ENCODE assay signal across 14 cellular contexts in genomic region chr1:42886046-42886739, GRCh38. TPM values are rescaled to one million over a fixed set of nuclear protein-coding genes. Genes with fewer than 3 reads are reported as not detected.
DNase-seq lines count a peak whose midpoint lies in the region; ATAC-seq and TF ChIP-seq lines count a peak whose summit lies in the region.
"Had no signal": no experiment of that assay in that cellular context is flagged by ENCODE, and none has a peak within 500 bp of the region (broad histone marks: within the 10 kb centered on the region; RNA-seq: fewer than 3 reads in every experiment).

No MANE protein-coding gene starts in this region.

- CTCF ChIA-PET in Caco-2 (lab: Charles Lee): no interaction called here
- CTCF ChIA-PET in PC-3 (lab: Charles Lee): no interaction called here

- no peak overlapping the region for H4K91ac ChIP-seq in neuronal stem cell (ENCODE audit: low read depth, low read length, poor library complexity)

- no peak overlapping the region for H4K8ac ChIP-seq in neuronal stem cell (ENCODE audit: low read depth, low read length)

- POLR2A ChIA-PET in Caco-2 (lab: Charles Lee) (no interaction called here), PC-3 (lab: Charles Lee; ENCODE audit: unreplicated experiment) (no interaction called here)

- H3K27ac Mint-ChIP-seq in activated T-cell treated with anti-CD3 and anti-CD28 coated beads, Interleukin-2, amount 50 U/mL, for 72 hours: peak overlapping the region; percentile 24
- no peak overlapping the region for H3K27ac Mint-ChIP-seq in Caco-2 (ENCODE audit: unreplicated experiment)
- H3K27ac Mint-ChIP-seq: CD8-positive, alpha-beta T cell; H9 had no signal

- no peaks in the 10 kb centered on the region for H3F3A ChIP-seq in PC-3 (ENCODE audit: low read length, unreplicated experiment)

- no peak overlapping the region for H3K4me3 Mint-ChIP-seq in activated T-cell treated with anti-CD3 and anti-CD28 coated beads, Interleukin-2, amount 50 U/mL, for 72 hours
- H3K4me3 Mint-ChIP-seq in Caco-2 (ENCODE audit: unreplicated experiment): no peak overlapping the region
- H3K4me3 Mint-ChIP-seq: CD8-positive, alpha-beta T cell; H9 had no signal

- TF ChIP-seq CTCF in choroid plexus epithelial cell (conservative IDR thresholded peaks at IDR 0.05; ENCODE audit: low read depth, low read length) (no peak), Caco-2 (IDR thresholded peaks at IDR 0.05; ENCODE audit: insufficient read depth in 1 of 2, low read depth in 1 of 2, low read length in 1 of 2, severe bottlenecking in 1 of 2, unreplicated experiment in 1 of 2) (no peak), PC-3 (conservative IDR thresholded peaks at IDR 0.05; ENCODE audit: low read depth, low read length) (no peak)

- H3K36me3 Mint-ChIP-seq in activated T-cell treated with anti-CD3 and anti-CD28 coated beads, Interleukin-2, amount 50 U/mL, for 72 hours (ENCODE audit: insufficient read depth in 2 of 2): no peaks in the 10 kb centered on the region
- H3K36me3 Mint-ChIP-seq in Caco-2 (ENCODE audit: insufficient read depth, unreplicated experiment): no peaks in the 10 kb centered on the region
- H3K36me3 Mint-ChIP-seq: CD8-positive, alpha-beta T cell had no signal

- H3K27me3 Mint-ChIP-seq in activated T-cell treated with anti-CD3 and anti-CD28 coated beads, Interleukin-2, amount 50 U/mL, for 72 hours (ENCODE audit: low read depth): peaks cover 10% of the 10 kb centered on the region
- no peaks in the 10 kb centered on the region for H3K27me3 Mint-ChIP-seq in Caco-2 (ENCODE audit: insufficient read depth, unreplicated experiment)

- H3K14ac ChIP-seq in neuronal stem cell (ENCODE audit: low read length): no peak overlapping the region

- H3K9me3 ChIP-seq in neuronal stem cell (replicated peaks in 1 of 2; ENCODE audit: control insufficient read depth in 2 of 2, insufficient read depth in 1 of 2, low read depth in 1 of 2, low read length in 2 of 2): no peaks in the 10 kb centered on the region
- no peaks in the 10 kb centered on the region for H3K9me3 ChIP-seq in Caco-2
- no peaks in the 10 kb centered on the region for H3K9me3 ChIP-seq in PC-3 (ENCODE audit: low read length)

- no peak overlapping the region for H3K18ac ChIP-seq in neuronal stem cell (ENCODE audit: low read length)

- no peaks in the 10 kb centered on the region for H3K4me1 ChIP-seq in neuronal stem cell (ENCODE audit: control insufficient read depth in 2 of 2, insufficient read depth in 1 of 2, low read depth in 1 of 2, low read length in 2 of 2)
- H3K4me1 ChIP-seq in Caco-2: no peaks in the 10 kb centered on the region
- no peaks in the 10 kb centered on the region for H3K4me1 ChIP-seq in PC-3 (ENCODE audit: insufficient read depth, low read length)
- H3K4me1 ChIP-seq: BLaER1 had no signal

- H3K9me3 Mint-ChIP-seq in activated T-cell treated with anti-CD3 and anti-CD28 coated beads, Interleukin-2, amount 50 U/mL, for 72 hours: no peaks in the 10 kb centered on the region
- H3K9me3 Mint-ChIP-seq in Caco-2 (ENCODE audit: unreplicated experiment): no peaks in the 10 kb centered on the region
- H3K9me3 Mint-ChIP-seq: CD8-positive, alpha-beta T cell; H9 had no signal

- H3K79me1 ChIP-seq in neuronal stem cell (ENCODE audit: low read depth, low read length): no peaks in the 10 kb centered on the region

- no peak overlapping the region for H2BK120ac ChIP-seq in neuronal stem cell (ENCODE audit: low read depth, low read length)

- H3K4me3 ChIP-seq in choroid plexus epithelial cell (ENCODE audit: low read depth, low read length): no peak overlapping the region
- H3K4me3 ChIP-seq in neuronal stem cell (ENCODE audit: low read length in 2 of 2): no peak overlapping the region
- H3K4me3 ChIP-seq in Caco-2 (ENCODE audit: low read depth, low read length): no peak overlapping the region
- no peak overlapping the region for H3K4me3 ChIP-seq in PC-3 (ENCODE audit: low read length)
- H3K4me3 ChIP-seq: BLaER1, GM23248 had no signal

- H2AK5ac ChIP-seq in neuronal stem cell (ENCODE audit: low read depth, low read length): no peak overlapping the region

- H3K79me2 ChIP-seq in PC-3 (ENCODE audit: low read length): no peaks in the 10 kb centered on the region

- H3K4ac ChIP-seq in neuronal stem cell (ENCODE audit: low read length): no peak overlapping the region

- ATAC-seq in activated T-cell treated with anti-CD3 and anti-CD28 coated beads, Interleukin-2, amount 50 U/mL, for 72 hours (replicated peaks in 1 of 2): no peak
- no peak for ATAC-seq in GM19035 (IDR thresholded peaks at IDR 0.05; ENCODE audit: unreplicated experiment)
- no peak for ATAC-seq in PC-3
- ATAC-seq: CD8-positive, alpha-beta T cell had no signal

- no peak overlapping the region for H2BK12ac ChIP-seq in neuronal stem cell (ENCODE audit: low read length)

- no peak overlapping the region for H3K23ac ChIP-seq in neuronal stem cell (ENCODE audit: low read depth, low read length, poor library complexity)

- no peaks in the 10 kb centered on the region for H3K36me3 ChIP-seq in neuronal stem cell (replicated peaks in 1 of 2; ENCODE audit: control insufficient read depth in 2 of 2, insufficient read depth in 2 of 2, low read length in 2 of 2)
- H3K36me3 ChIP-seq in Caco-2 (ENCODE audit: control insufficient read depth, insufficient read depth, low read length): no peaks in the 10 kb centered on the region
- no peaks in the 10 kb centered on the region for H3K36me3 ChIP-seq in PC-3 (ENCODE audit: low read depth, low read length)
- H3K36me3 ChIP-seq: BLaER1 had no signal

- H2AFZ ChIP-seq in neuronal stem cell (ENCODE audit: low read length): peak overlapping the region; percentile 56
- no peak overlapping the region for H2AFZ ChIP-seq in PC-3 (ENCODE audit: low read length)
- H2AFZ ChIP-seq: GM23248 had no signal

- BruUV-seq in Caco-2 (replicated peaks; lab: Mats Ljungman, UMichigan) (no TSS peak), PC-3 (replicated peaks; lab: Mats Ljungman, UMichigan) (no TSS peak)

- DNase-seq in activated T-cell treated with anti-CD3 and anti-CD28 coated beads, Interleukin-2, amount 50 U/mL, for 72 hours: no peak
- DNase-seq in activated T-cell treated with anti-CD3 and anti-CD28 coated beads, Interleukin-2, amount 50 U/mL, for 1 hour: no peak
- DNase-seq in choroid plexus epithelial cell (ENCODE audit: low read depth) (peak; percentile 8), neuronal stem cell (ENCODE audit: low spot score) (no peak), Caco-2 (no peak), PC-3 (no peak)
- DNase-seq: CD8-positive, alpha-beta T cell; DMS 273 treated with DMSO at 0.1 percent for 48 hours; DND-41; GM23248; H9 had no signal

- no peak overlapping the region for H2BK5ac ChIP-seq in neuronal stem cell (ENCODE audit: low read length)

- H3K27me3 ChIP-seq in neuronal stem cell (ENCODE audit: control insufficient read depth in 3 of 3, insufficient read depth in 3 of 3, low read depth in 1 of 3, low read length in 3 of 3): peaks cover 0 to 3% (median 0%) of the 10 kb centered on the region in 3 experiments
- no peaks in the 10 kb centered on the region for H3K27me3 ChIP-seq in Caco-2 (replicated peaks; ENCODE audit: control insufficient read depth, insufficient read depth, low read length)
- H3K27me3 ChIP-seq in PC-3 (ENCODE audit: low read length): no peaks in the 10 kb centered on the region
- H3K27me3 ChIP-seq: BLaER1 had no signal

- no peaks in the 10 kb centered on the region for H3K4me1 Mint-ChIP-seq in activated T-cell treated with anti-CD3 and anti-CD28 coated beads, Interleukin-2, amount 50 U/mL, for 72 hours (ENCODE audit: low read depth)
- H3K4me1 Mint-ChIP-seq in Caco-2 (ENCODE audit: low read depth, unreplicated experiment): no peaks in the 10 kb centered on the region
- H3K4me1 Mint-ChIP-seq: H9 had no signal

- H3K9me2 ChIP-seq in PC-3 (replicated peaks; ENCODE audit: low read length): no peaks in the 10 kb centered on the region

- intact Hi-C loops in Caco-2 (cut with micrococcal nuclease; ENCODE audit: unreplicated experiment) (no loop called here), PC-3 (cut with micrococcal nuclease) (no loop called here)

- no peak overlapping the region for H3K4me2 ChIP-seq in neuronal stem cell (ENCODE audit: insufficient read depth, low read length, poor library complexity, severe bottlenecking)
- H3K4me2 ChIP-seq in PC-3 (ENCODE audit: low read length): no peak overlapping the region
- H3K4me2 ChIP-seq: BLaER1 had no signal

- H2BK15ac ChIP-seq in neuronal stem cell (ENCODE audit: low read length): no peak overlapping the region

- no peaks in the 10 kb centered on the region for H4K20me1 ChIP-seq in PC-3 (ENCODE audit: low read length)
- H4K20me1 ChIP-seq: BLaER1 had no signal

- H3K9ac ChIP-seq in neuronal stem cell (ENCODE audit: low read depth, low read length, poor library complexity): no peak overlapping the region
- no peak overlapping the region for H3K9ac ChIP-seq in PC-3 (ENCODE audit: low read length)
- H3K9ac ChIP-seq: BLaER1, GM23248 had no signal

- no peak overlapping the region for H3K27ac ChIP-seq in neuronal stem cell (replicated peaks; ENCODE audit: low read length)
- no peak overlapping the region for H3K27ac ChIP-seq in PC-3 (ENCODE audit: low read length)
- H3K27ac ChIP-seq: 22Rv1, BLaER1, GM23248 had no signal

- no CpG with 5 or more reads among the region's 16 CpGs for whole genome bisulfite sequencing in neuronal stem cell (ENCODE audit: extremely low coverage in 2 of 2, insufficient read length in 2 of 2, insufficient replicate concordance in 1 of 2), 2 donors

RNA-seq across cellular contexts. Expression of gene ZNF691, which starts 39.8 kb away (rescaled TPM):
- 10 to 100 TPM in 1 of 2 donors, 1 to 10 TPM in 1; 9.8 to 11.1 TPM for total RNA-seq in activated T-cell treated with anti-CD3 and anti-CD28 coated beads, Interleukin-2, amount 50 U/mL, for 72 hours
- 12.9 TPM for polyA plus RNA-seq in neuronal stem cell (2013, experiment 1 of 2)
- 13.0 TPM for polyA plus RNA-seq in neuronal stem cell (2013, experiment 2 of 2)
- total RNA-seq in Caco-2 (2022): 6.2 and 7.8 TPM in 2 replicates
- total RNA-seq in PC-3 (2014; rRNA removed): 4.3 and 7.4 TPM in 2 replicates
